In genomic region chr15:96344706-96345559, GRCh38 we compare ENCODE assay signal across 12 cellular contexts. TPM values are rescaled to one million over a fixed set of nuclear protein-coding genes. Genes with fewer than 3 reads are reported as not detected.
DNase-seq lines count a peak whose midpoint lies in the region; ATAC-seq, FAIRE-seq and TF ChIP-seq lines count a peak whose summit lies in the region.
"Had no signal": no experiment of that assay in that cellular context is flagged by ENCODE, and none has a peak within 500 bp of the region (broad histone marks: within the 10 kb centered on the region; RNA-seq: fewer than 3 reads in every experiment).

No MANE protein-coding gene starts in this region.

- H3K36me3 ChIP-seq in HepG2 (replicated peaks in 1 of 2; ENCODE audit: control insufficient read depth in 1 of 2, insufficient read depth in 2 of 2, low read length in 2 of 2) (peaks cover 1 to 5% of the 10 kb centered on the region in 2 experiments; a peak in 3 of 5 replicates), smooth muscle cell (ENCODE audit: low read depth) (no peaks in the 10 kb centered on the region), PC-3 (ENCODE audit: low read depth, low read length) (peaks cover 5% of the 10 kb centered on the region; the same call in 1 of the 2 replicates)

- H3K9me2 ChIP-seq in PC-3 (replicated peaks; ENCODE audit: low read length): no peaks in the 10 kb centered on the region

- H3K9me3 ChIP-seq in HepG2 (ENCODE audit: low read length) (no peaks in the 10 kb centered on the region), smooth muscle cell (replicated peaks; ENCODE audit: low read depth) (no peaks in the 10 kb centered on the region), PC-3 (ENCODE audit: low read length) (no peaks in the 10 kb centered on the region)

- H3K4me3 ChIP-seq in cardiac fibroblast (replicated peaks in 1 of 2; ENCODE audit: low read depth in 2 of 2, low read length in 2 of 2): peak overlapping the region; percentile 5 to 54
- no peak overlapping the region for H3K4me3 ChIP-seq in HepG2 (replicated peaks in 1 of 3; ENCODE audit: insufficient read depth in 1 of 3, low read depth in 2 of 3, low read length in 3 of 3)
- H3K4me3 ChIP-seq in smooth muscle cell: peak overlapping the region; percentile 55
- H3K4me3 ChIP-seq in PC-3 (ENCODE audit: low read length): no peak overlapping the region

- no peak overlapping the region for H3K9ac ChIP-seq in HepG2 (ENCODE audit: insufficient read depth, low read depth, low read length)
- no peak overlapping the region for H3K9ac ChIP-seq in smooth muscle cell (ENCODE audit: low read depth)
- no peak overlapping the region for H3K9ac ChIP-seq in PC-3 (ENCODE audit: low read length)

- in situ Hi-C loops in HepG2 (cut with HindIII; ENCODE audit: extremely low pct_ligation_motif_present, low pct_unique_long_range_greater_than_20kb): loop anchor here (10.0 to 25.0 kb wide), 4 partner anchors 583 to 1670 kb away; no protein-coding TSS in a partner anchor

- H3K27me3 ChIP-seq in HepG2 (ENCODE audit: control insufficient read depth in 1 of 2, insufficient read depth in 2 of 2, low read length in 2 of 2): no peaks in the 10 kb centered on the region
- H3K27me3 ChIP-seq in smooth muscle cell (ENCODE audit: low read depth): peaks cover 83% of the 10 kb centered on the region
- H3K27me3 ChIP-seq in PC-3 (ENCODE audit: low read length): no peaks in the 10 kb centered on the region

- peak; percentile 19 for ATAC-seq in HepG2
- no peak for ATAC-seq in HG03108 (IDR thresholded peaks at IDR 0.05; ENCODE audit: unreplicated experiment)
- no peak for ATAC-seq in GM21447 (IDR thresholded peaks at IDR 0.05; ENCODE audit: unreplicated experiment)
- no peak for ATAC-seq in PC-3
- ATAC-seq: activated CD4-positive, alpha-beta T cell treated with anti-CD3 and anti-CD28 coated beads for 36 hours had no signal

- TF ChIP-seq EP300 in HepG2 (IDR thresholded peaks at IDR 0.05; ENCODE audit: low read depth in 2 of 2, low read length in 2 of 2) (no peak), HepG2 (CRISPR knock-in tag; IDR thresholded peaks at IDR 0.05; ENCODE audit: borderline replicate concordance) (no peak)

- intact Hi-C loops in HepG2 (cut with micrococcal nuclease; ENCODE audit: unreplicated experiment) (loop anchor here (1.0 to 5.0 kb wide), 2 partner anchors 18 to 583 kb away; no protein-coding TSS in a partner anchor), PC-3 (cut with micrococcal nuclease) (loop anchor here (5.0 kb wide), 1 partner anchor 1318 kb away; no protein-coding TSS in a partner anchor)

- H3K4me2 ChIP-seq in HepG2 (ENCODE audit: low read depth, low read length) (no peak overlapping the region), smooth muscle cell (peak overlapping the region; percentile 90), PC-3 (ENCODE audit: low read length) (no peak overlapping the region)

- TF ChIP-seq CTCF in cardiac fibroblast (IDR thresholded peaks at IDR 0.05; ENCODE audit: low read depth, low read length): no peak
- TF ChIP-seq CTCF in HepG2 (CRISPR knock-in tag; IDR thresholded peaks at IDR 0.05): no peak
- TF ChIP-seq CTCF in smooth muscle cell (IDR thresholded peaks at IDR 0.05; ENCODE audit: borderline replicate concordance, insufficient read depth, poor library complexity, severe bottlenecking): no peak
- TF ChIP-seq CTCF in PC-3 (conservative IDR thresholded peaks at IDR 0.05; ENCODE audit: low read depth, low read length): no peak

- H4K20me1 ChIP-seq in HepG2 (ENCODE audit: insufficient read depth, low read length) (no peaks in the 10 kb centered on the region), smooth muscle cell (ENCODE audit: low read depth) (peaks cover 26% of the 10 kb centered on the region), PC-3 (ENCODE audit: low read length) (no peaks in the 10 kb centered on the region)

- no peak for TF ChIP-seq POLR2A in HepG2 (IDR thresholded peaks at IDR 0.05; ENCODE audit: insufficient read depth in 1 of 2, low read depth in 2 of 2, low read length in 2 of 2)

- no TSS peak for BruUV-seq in HepG2 (replicated peaks; lab: Mats Ljungman, UMichigan)
- no TSS peak for BruUV-seq in PC-3 (replicated peaks; lab: Mats Ljungman, UMichigan)

- H3K4me1 ChIP-seq in HepG2 (ENCODE audit: insufficient read depth, low read length) (peaks cover 23% of the 10 kb centered on the region), smooth muscle cell (ENCODE audit: low read depth) (peaks cover 80% of the 10 kb centered on the region), PC-3 (ENCODE audit: insufficient read depth, low read length) (no peaks in the 10 kb centered on the region)

- WGBS in HepG2 (ENCODE audit: low lambda C conversion rate): 95% methylated on average over 17 of the region's 22 CpGs
- 18% methylated on average over 22 of the region's 22 CpGs for whole genome bisulfite sequencing in smooth muscle cell (ENCODE audit: low lambda C conversion rate)

- H2AFZ ChIP-seq in HepG2 (ENCODE audit: low read length) (no peak overlapping the region), smooth muscle cell (ENCODE audit: low read depth) (no peak overlapping the region), PC-3 (ENCODE audit: low read length) (no peak overlapping the region)

- DNase-seq in HCEC 1CT (peak; percentile 37), cardiac fibroblast (ENCODE audit: low read depth in 2 of 2) (peak in 1 of 2 donors; percentile 58), HepG2 (ENCODE audit: low spot score) (no peak), smooth muscle cell (lab: John Stamatoyannopoulos, UW; ENCODE audit: unreplicated experiment) (no peak), PC-3 (no peak), activated gamma-delta T cell treated with Interleukin-2 at 50 U/mL for 16 hours (no peak)
- DNase-seq: activated CD4-positive, alpha-beta T cell treated with anti-CD3 and anti-CD28 coated beads for 36 hours; cortex of kidney; GF-D8 had no signal

- peaks cover 17% of the 10 kb centered on the region for H3K79me2 ChIP-seq in HepG2 (ENCODE audit: insufficient read depth, low read length)
- no peaks in the 10 kb centered on the region for H3K79me2 ChIP-seq in smooth muscle cell (ENCODE audit: low read depth)
- H3K79me2 ChIP-seq in PC-3 (ENCODE audit: low read length): peaks cover 94% of the 10 kb centered on the region

- POLR2A ChIA-PET in HepG2 (lab: Yijun Ruan, JAX) (no interaction called here), PC-3 (lab: Charles Lee; ENCODE audit: unreplicated experiment) (no interaction called here)

- H3K27ac ChIP-seq in HepG2 (ENCODE audit: extremely low read length, insufficient read depth, low read length) (no peak overlapping the region), smooth muscle cell (ENCODE audit: low read depth) (no peak overlapping the region), PC-3 (ENCODE audit: low read length) (no peak overlapping the region)

- TF ChIP-seq RAD21 in HepG2 (CRISPR knock-in tag; IDR thresholded peaks at IDR 0.05): no peak

- CTCF ChIA-PET in HepG2 (lab: Yijun Ruan, JAX; ENCODE audit: low intra/inter-chr PET ratio, low total read pairs) (interaction anchor here (1.2 kb wide), 1 partner anchor 18 kb away, joined by 8 read pairs; no protein-coding TSS in a partner anchor), PC-3 (lab: Charles Lee) (no interaction called here)

- no peaks in the 10 kb centered on the region for H3F3A ChIP-seq in smooth muscle cell (ENCODE audit: low read depth)
- no peaks in the 10 kb centered on the region for H3F3A ChIP-seq in PC-3 (ENCODE audit: low read length, unreplicated experiment)

- FAIRE-seq in HepG2 (lab: Jason Lieb, UNC): no peak

TF ChIP-seq in HepG2, 621 proteins besides CTCF, POLR2A, EP300 and RAD21:
- TF ChIP-seq AGO2 (optimal IDR thresholded peaks at IDR 0.05; ENCODE audit: low read depth, low read length): peak; percentile 25
- no peak for TF ChIP-seq ZNF20 (CRISPR knock-in tag; IDR thresholded peaks at IDR 0.05)
- TF ChIP-seq NPAS2 (CRISPR knock-in tag; IDR thresholded peaks at IDR 0.05; ENCODE audit: borderline replicate concordance): no peak
- TF ChIP-seq DPF2 (CRISPR knock-in tag; IDR thresholded peaks at IDR 0.05; ENCODE audit: borderline replicate concordance, low read depth): no peak
- no peak for TF ChIP-seq ZNF230 (CRISPR knock-in tag; IDR thresholded peaks at IDR 0.05)
- TF ChIP-seq RBAK (CRISPR knock-in tag; IDR thresholded peaks at IDR 0.05): no peak
- no peak for TF ChIP-seq ZBTB7A (CRISPR knock-in tag; IDR thresholded peaks at IDR 0.05)

RNA-seq across cellular contexts. Expression of gene NR2F2, which starts 14.4 kb away (rescaled TPM):
- 3.5 and 5.0 TPM in 2 replicates for total RNA-seq in HepG2 (2016; rRNA removed; fragmentation: Illumina TruSeq; extraction: Trizol)
- total RNA-seq in HepG2 (2016; cell fraction: cytosol; rRNA removed; fragmentation: Illumina TruSeq; extraction: Trizol; ENCODE audit: low read depth): 0.61 and 0.79 TPM in 2 replicates
- total RNA-seq in HepG2 (2016; cell fraction: insoluble cytoplasmic fraction; rRNA removed; fragmentation: Illumina TruSeq; extraction: Trizol): 3.8 and 4.3 TPM in 2 replicates
- total RNA-seq in HepG2 (2016; cell fraction: membrane; rRNA removed; fragmentation: Illumina TruSeq; extraction: Trizol): 2.4 and 2.8 TPM in 2 replicates
- 8.2 and 8.4 TPM in 2 replicates for total RNA-seq in HepG2 (2016; cell fraction: nucleus; rRNA removed; fragmentation: Illumina TruSeq; extraction: Trizol)
- 4.0 and 4.7 TPM in 2 replicates for polyA plus RNA-seq in HepG2 (2011; rRNA removed)
- 3.5 and 3.6 TPM in 2 replicates for polyA plus RNA-seq in HepG2 (2011; cell fraction: cytosol; rRNA removed)
- 13.5 and 15.0 TPM in 2 replicates for polyA plus RNA-seq in HepG2 (2011; cell fraction: nucleus; rRNA removed)
- polyA plus RNA-seq in HepG2 (2012): 20.1 and 28.6 TPM in 2 replicates
- 0.70 TPM in 2 replicates for polyA plus RNA-seq in HepG2 (2016; cell fraction: cytosol; fragmentation: Illumina TruSeq; extraction: Trizol; ENCODE audit: low read depth)
- 14.4 and 16.5 TPM in 2 replicates for polyA plus RNA-seq in HepG2 (2016; cell fraction: insoluble cytoplasmic fraction; fragmentation: Illumina TruSeq; extraction: Trizol; ENCODE audit: low read depth)
- 3.3 and 3.6 TPM in 2 replicates for polyA plus RNA-seq in HepG2 (2016; cell fraction: membrane; fragmentation: Illumina TruSeq; extraction: Trizol; ENCODE audit: low read depth)
- 27.1 and 27.3 TPM in 2 replicates for polyA plus RNA-seq in HepG2 (2016; cell fraction: nucleus; fragmentation: Illumina TruSeq; extraction: Trizol; ENCODE audit: insufficient read depth, low read depth)
- polyA minus RNA-seq in HepG2 (2011; rRNA and poly(A)+ RNA removed; ENCODE audit: low replicate concordance): 15.2 and 51.3 TPM in 2 replicates
- 6.7 and 11.9 TPM in 2 replicates for polyA minus RNA-seq in HepG2 (2011; cell fraction: cytosol; rRNA and poly(A)+ RNA removed)
- 11.7 and 14.2 TPM in 2 replicates for polyA minus RNA-seq in HepG2 (2011; cell fraction: nucleus; rRNA and poly(A)+ RNA removed)
- 4.5 and 9.8 TPM in 2 replicates for total RNA-seq in smooth muscle cell
- 4.7 and 11.3 TPM in 2 replicates for polyA plus RNA-seq in smooth muscle cell
- 19.0 and 19.6 TPM in 2 replicates for total RNA-seq in PC-3 (2014; rRNA removed)
- total RNA-seq: activated CD4-positive, alpha-beta T cell treated with anti-CD3 and anti-CD28 coated beads for 36 hours had no signal
- polyA plus RNA-seq: IgD-negative memory B cell had no signal

Comparison
In these comparisons a context has a peak if more than half of its experiments do, and no peak if none do; other contexts are left out.
1. H3K4me3 ChIP-seq: peak in cardiac fibroblast (2 of 2) and smooth muscle cell (single experiment); none in HepG2 (0 of 3) and PC-3 (single experiment).